ENCODE assay signal across 18 cellular contexts in the genomic region with DNA sequence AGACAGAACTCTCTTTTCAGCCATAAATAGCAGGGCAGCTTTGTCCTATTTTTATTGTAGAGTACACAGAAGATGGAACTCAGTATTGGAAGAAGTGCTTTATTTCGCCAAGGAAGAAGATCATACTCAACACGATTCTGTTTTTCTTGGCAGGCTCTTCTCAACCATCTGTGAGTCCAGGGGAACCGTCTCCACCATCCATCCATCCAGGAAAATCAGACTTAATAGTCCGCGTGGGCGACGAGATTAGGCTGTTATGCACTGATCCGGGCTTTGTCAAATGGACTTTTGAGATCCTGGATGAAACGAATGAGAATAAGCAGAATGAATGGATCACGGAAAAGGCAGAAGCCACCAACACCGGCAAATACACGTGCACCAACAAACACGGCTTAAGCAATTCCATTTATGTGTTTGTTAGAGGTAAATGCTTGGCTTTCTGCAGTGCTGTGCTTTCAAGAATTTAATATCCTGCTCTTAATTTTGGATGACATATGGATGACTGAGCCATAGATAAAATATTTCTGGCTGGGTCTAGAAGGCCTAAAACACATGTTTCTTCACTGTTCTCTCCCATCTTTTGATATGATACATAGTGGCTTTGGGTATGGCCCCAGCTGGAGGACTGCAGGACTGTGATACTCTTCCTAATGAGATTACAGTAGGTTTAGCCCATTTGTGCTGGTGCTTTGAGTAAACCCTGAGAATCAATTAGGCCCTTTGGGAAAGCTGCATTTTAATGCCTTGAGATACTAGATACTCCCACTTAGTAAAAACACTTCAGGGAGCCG. TPM values are rescaled to one million over a fixed set of nuclear protein-coding genes. Genes with fewer than 3 reads are reported as not detected.
DNase-seq lines count a peak whose midpoint lies in the region; ATAC-seq and TF ChIP-seq lines count a peak whose summit lies in the region.
"Had no signal": no experiment of that assay in that cellular context is flagged by ENCODE, and none has a peak within 500 bp of the region (broad histone marks: within the 10 kb centered on the region; RNA-seq: fewer than 3 reads in every experiment).

No MANE protein-coding gene starts in this region.

- ATAC-seq in heart right ventricle (peak in 7 of 8 donors; percentile 38 to 86 (median 62)), HG03521 (IDR thresholded peaks at IDR 0.05; ENCODE audit: unreplicated experiment) (no peak)
- ATAC-seq: A549, Panc1 had no signal

- H3K4me1 ChIP-seq in heart right ventricle: no peaks in the 10 kb centered on the region
- H3K4me1 ChIP-seq in stomach: no peaks in the 10 kb centered on the region
- H3K4me1 ChIP-seq: A549, SJSA1 had no signal

- H3K27me3 ChIP-seq in heart right ventricle: no peaks in the 10 kb centered on the region
- H3K27me3 ChIP-seq in stomach: no peaks in the 10 kb centered on the region
- H3K27me3 ChIP-seq: SJSA1 had no signal

- no peak for TF ChIP-seq POLR2A in stomach (IDR thresholded peaks at IDR 0.05)

- H3K36me3 ChIP-seq in heart right ventricle (no peaks in the 10 kb centered on the region), stomach (no peaks in the 10 kb centered on the region)
- H3K36me3 ChIP-seq: SJSA1 had no signal

- no peak for TF ChIP-seq EP300 in stomach (IDR thresholded peaks at IDR 0.05)

- DNase-seq in heart right ventricle: peak in 1 of 2 donors; percentile 29
- DNase-seq in cardiac septum (ENCODE audit: low spot score): no peak
- DNase-seq in NCI-H82 (lab: John Stamatoyannopoulos, UW): peak; percentile 78
- peak; percentile 0 for DNase-seq in fibroblast of the aortic adventitia (ENCODE audit: low read depth)
- DNase-seq in SHP77 (lab: John Stamatoyannopoulos, UW): no peak
- DNase-seq in stomach: no peak
- DNase-seq: CD4-positive, CD25-positive, alpha-beta regulatory T cell; GOT3; HCEC 1CT; NCI-H1105; NCI-H2081 treated with DMSO at 0.1 percent for 48 hours; NCI-H748 treated with DMSO at 0.1 percent for 48 hours had no signal

- 70 to 73% methylated on average over 14 of the region's 14 CpGs for WGBS in heart right ventricle, 2 donors
- 81 to 87% (median 81%) methylated on average over 14 of the region's 14 CpGs for WGBS in stomach, 5 donors

- H3K9me3 ChIP-seq in heart right ventricle: no peaks in the 10 kb centered on the region
- no peaks in the 10 kb centered on the region for H3K9me3 ChIP-seq in stomach
- H3K9me3 ChIP-seq: A549, SJSA1 had no signal

- intact Hi-C loops in heart right ventricle (cut with DNase I) (no loop called here), cardiac septum (cut with DNase I) (no loop called here), stomach (cut with DNase I; ENCODE audit: low total_unique reads) (no loop called here)

- H3K4me3 ChIP-seq in heart right ventricle (no peak overlapping the region), fibroblast of the aortic adventitia (ENCODE audit: low read depth, low read length) (no peak overlapping the region), stomach (no peak overlapping the region)
- H3K4me3 ChIP-seq: A549, SJSA1 had no signal

- TF ChIP-seq CTCF in heart right ventricle (IDR thresholded peaks at IDR 0.05) (no peak), fibroblast of the aortic adventitia (IDR thresholded peaks at IDR 0.05; ENCODE audit: insufficient read depth, low read length) (no peak), stomach (IDR thresholded peaks at IDR 0.05) (no peak)

- no peak overlapping the region for H3K27ac ChIP-seq in heart right ventricle
- no peak overlapping the region for H3K27ac ChIP-seq in stomach
- H3K27ac ChIP-seq: A549, KMS-11, SJSA1 had no signal

RNA-seq across cellular contexts. Expression of a gene that starts 37.8 kb away (rescaled TPM):
- 1 to 10 TPM in 9 of 10 donors, under 1 TPM in 1; 0.97 to 6.8 (median 2.4) TPM for total RNA-seq in heart right ventricle
- under 1 TPM; 0.07 to 0.51 TPM for polyA plus RNA-seq in heart right ventricle
- 2.3 TPM for total RNA-seq in cardiac septum
- 0.49 and 2.7 TPM in 2 replicates for total RNA-seq in fibroblast of the aortic adventitia (ENCODE audit: low replicate concordance)
- total RNA-seq in stomach: 10 to 100 TPM in 4 of 5 donors, 1 to 10 TPM in 1; 4.6 to 55.8 (median 34.8) TPM
- 1 to 10 TPM; 1.9 to 4.0 (median 3.8) TPM for polyA plus RNA-seq in stomach
- total RNA-seq: NCI-H460, SJSA1 had no signal
- polyA plus RNA-seq: A549; CD4-positive, CD25-positive, alpha-beta regulatory T cell had no signal

Comparison
In these comparisons a context has a peak if more than half of its experiments do, and no peak if none do; other contexts are left out.
1. DNase-seq: peak in NCI-H82 (single experiment) and fibroblast of the aortic adventitia (single experiment); none in cardiac septum (single experiment), SHP77 (0 of 2) and stomach (single experiment).